ENCODE assay signal across 8 cellular contexts in the genomic region with DNA sequence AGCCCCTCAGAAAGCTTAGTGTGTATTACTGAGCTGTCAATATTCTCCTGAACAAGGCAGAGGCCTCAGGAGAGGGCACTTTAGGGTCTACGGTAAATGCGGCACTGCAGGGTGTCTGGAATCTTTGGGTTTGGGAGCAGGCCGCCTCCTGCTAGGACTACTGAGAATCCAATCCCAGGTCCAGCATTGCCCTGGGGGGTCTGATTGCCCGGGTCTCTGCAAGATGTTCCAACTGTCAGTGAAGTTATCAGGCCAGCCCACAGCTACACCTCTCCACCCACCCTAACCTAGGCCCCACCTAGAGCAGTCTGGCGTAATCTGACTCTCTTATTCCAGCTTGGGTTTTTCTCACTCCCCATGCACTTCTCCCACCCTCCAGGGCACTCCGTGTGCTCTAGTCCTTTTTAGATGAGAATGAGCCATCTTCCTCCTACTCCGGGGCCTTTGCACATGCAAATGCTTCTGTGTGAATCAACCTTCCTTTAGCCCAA. TPM values are rescaled to one million over a fixed set of nuclear protein-coding genes. Genes with fewer than 3 reads are reported as not detected.
DNase-seq lines count a peak whose midpoint lies in the region; ATAC-seq and TF ChIP-seq lines count a peak whose summit lies in the region.
"Had no signal": no experiment of that assay in that cellular context is flagged by ENCODE, and none has a peak within 500 bp of the region (broad histone marks: within the 10 kb centered on the region; RNA-seq: fewer than 3 reads in every experiment).

No MANE protein-coding gene starts in this region.

- H3K27ac ChIP-seq in HEK293 (ENCODE audit: extremely low read depth, low read depth, low read length) (peak overlapping the region; percentile 0; the same call in 1 of the 2 replicates), brain microvascular endothelial cell (no peak overlapping the region)

- in situ Hi-C loops in brain microvascular endothelial cell (cut with HindIII; ENCODE audit: low pct_ligation_motif_present, low sequenced_read_pairs) = no loop called here

- no peak for ATAC-seq in GM19455 (IDR thresholded peaks at IDR 0.05; ENCODE audit: unreplicated experiment)
- ATAC-seq in HG02973 (IDR thresholded peaks at IDR 0.05; ENCODE audit: unreplicated experiment) = no peak

- H3K36me3 ChIP-seq in HEK293 (ENCODE audit: control insufficient read depth in 2 of 2, insufficient read depth in 1 of 2, low read length in 2 of 2) = no peaks in the 10 kb centered on the region
- H3K36me3 ChIP-seq in brain microvascular endothelial cell (replicated peaks) = no peaks in the 10 kb centered on the region

- H3K4me1 ChIP-seq in HEK293 (ENCODE audit: control insufficient read depth, insufficient read depth, low read length) = peaks cover 3% of the 10 kb centered on the region; the same call in 1 of the 2 replicates

- CTCF ChIA-PET in HEK293 (lab: Yijun Ruan, JAX) = interaction anchor here (1.4 to 2.5 kb wide), 2 partner anchors 20 to 27 kb away, joined by 6 to 10 read pairs; no protein-coding TSS in a partner anchor
- CTCF ChIA-PET in activated CD4-positive, alpha-beta memory T cell treated with anti-CD3 and anti-CD28 coated beads, Interleukin-2, amount 10 ng/mL, durations not matched to agents 7 days and 5 days (lab: Charles Lee) = interaction anchor here (1.5 to 3.2 kb wide), 2 partner anchors 13 to 19 kb away, joined by 5 to 46 read pairs; no protein-coding TSS in a partner anchor

- TF ChIP-seq CTCF in HEK293 (tag by site-specific recombination; IDR thresholded peaks at IDR 0.05) (no peak), brain microvascular endothelial cell (IDR thresholded peaks at IDR 0.05; ENCODE audit: low read depth, low read length, missing control alignments) (no peak)

- H3K36me3 Mint-ChIP-seq in activated CD4-positive, alpha-beta memory T cell treated with anti-CD3 and anti-CD28 coated beads, Interleukin-2, amount 10 ng/mL, durations not matched to agents 7 days and 5 days (ENCODE audit: low read depth) = peaks cover 32% of the 10 kb centered on the region
- H3K36me3 Mint-ChIP-seq in stimulated activated naive CD8-positive, alpha-beta T cell treated with anti-CD3 and anti-CD28 coated beads, Interleukin-15, Interleukin-2, amounts not matched to agents 100 ng/mL and 50 ng/mL, for 24 hours (ENCODE audit: low read depth) = peaks cover 24% of the 10 kb centered on the region

- H3K9me3 ChIP-seq in HEK293 (ENCODE audit: control insufficient read depth, insufficient read depth, low read depth, low read length) = no peaks in the 10 kb centered on the region

- peaks cover 9% of the 10 kb centered on the region for H3K9me3 Mint-ChIP-seq in activated CD4-positive, alpha-beta memory T cell treated with anti-CD3 and anti-CD28 coated beads, Interleukin-2, amount 10 ng/mL, durations not matched to agents 7 days and 5 days
- peaks cover 13% of the 10 kb centered on the region for H3K9me3 Mint-ChIP-seq in stimulated activated naive CD8-positive, alpha-beta T cell treated with anti-CD3 and anti-CD28 coated beads, Interleukin-15, Interleukin-2, amounts not matched to agents 100 ng/mL and 50 ng/mL, for 24 hours

- H3K27ac Mint-ChIP-seq in activated CD4-positive, alpha-beta memory T cell treated with anti-CD3 and anti-CD28 coated beads, Interleukin-2, amount 10 ng/mL, durations not matched to agents 7 days and 5 days = peak overlapping the region; percentile 59
- H3K27ac Mint-ChIP-seq in stimulated activated naive CD8-positive, alpha-beta T cell treated with anti-CD3 and anti-CD28 coated beads, Interleukin-15, Interleukin-2, amounts not matched to agents 100 ng/mL and 50 ng/mL, for 24 hours = peak overlapping the region; percentile 98

- H3K4me1 Mint-ChIP-seq in activated CD4-positive, alpha-beta memory T cell treated with anti-CD3 and anti-CD28 coated beads, Interleukin-2, amount 10 ng/mL, durations not matched to agents 7 days and 5 days = peaks cover 43% of the 10 kb centered on the region
- peaks cover 79% of the 10 kb centered on the region for H3K4me1 Mint-ChIP-seq in stimulated activated naive CD8-positive, alpha-beta T cell treated with anti-CD3 and anti-CD28 coated beads, Interleukin-15, Interleukin-2, amounts not matched to agents 100 ng/mL and 50 ng/mL, for 24 hours (ENCODE audit: low read depth)

- H3K4me3 ChIP-seq in HEK293 (ENCODE audit: low read depth, low read length) (no peak overlapping the region), brain microvascular endothelial cell (ENCODE audit: low read depth, low read length) (no peak overlapping the region)

- no peaks in the 10 kb centered on the region for H3K27me3 ChIP-seq in brain microvascular endothelial cell (replicated peaks)

- no peak overlapping the region for H3K4me3 Mint-ChIP-seq in activated CD4-positive, alpha-beta memory T cell treated with anti-CD3 and anti-CD28 coated beads, Interleukin-2, amount 10 ng/mL, durations not matched to agents 7 days and 5 days
- H3K4me3 Mint-ChIP-seq in stimulated activated naive CD8-positive, alpha-beta T cell treated with anti-CD3 and anti-CD28 coated beads, Interleukin-15, Interleukin-2, amounts not matched to agents 100 ng/mL and 50 ng/mL, for 24 hours = peak overlapping the region; percentile 3

- DNase-seq in activated CD4-positive, alpha-beta memory T cell treated with anti-CD3 and anti-CD28 coated beads, Interleukin-2, amount 10 ng/mL, durations not matched to agents 7 days and 5 days = no peak
- DNase-seq in iPS-NIHi11 (ENCODE audit: low spot score) (peak; percentile 62), brain microvascular endothelial cell (no peak)
- DNase-seq: NCI-H748 treated with DMSO at 0.1 percent for 48 hours had no signal

- POLR2A ChIA-PET in HEK293 (lab: Yijun Ruan, JAX) = interaction anchor here (1.8 kb wide), 1 partner anchor 19 kb away, joined by 4 read pairs; no protein-coding TSS in a partner anchor
- POLR2A ChIA-PET in activated CD4-positive, alpha-beta memory T cell treated with anti-CD3 and anti-CD28 coated beads, Interleukin-2, amount 10 ng/mL, durations not matched to agents 7 days and 5 days (lab: Charles Lee) = interaction anchor here (2.8 to 12.6 kb wide), 4 partner anchors 10 to 112 kb away, joined by 22 to 314 read pairs (median 140); no protein-coding TSS in a partner anchor

- no peaks in the 10 kb centered on the region for H3K27me3 Mint-ChIP-seq in activated CD4-positive, alpha-beta memory T cell treated with anti-CD3 and anti-CD28 coated beads, Interleukin-2, amount 10 ng/mL, durations not matched to agents 7 days and 5 days
- no peaks in the 10 kb centered on the region for H3K27me3 Mint-ChIP-seq in stimulated activated naive CD8-positive, alpha-beta T cell treated with anti-CD3 and anti-CD28 coated beads, Interleukin-15, Interleukin-2, amounts not matched to agents 100 ng/mL and 50 ng/mL, for 24 hours

TF ChIP-seq in HEK293, 187 proteins besides CTCF, POLR2A, EP300 and RAD21 (continues in another document):
- peak; percentile 34; the same call in 1 of the 2 replicates for TF ChIP-seq GLIS2 (tag by site-specific recombination; IDR thresholded peaks at IDR 0.05)
- peak; percentile 27; the same call in 1 of the 2 replicates for TF ChIP-seq KLF1 (tag by site-specific recombination; IDR thresholded peaks at IDR 0.05)
- TF ChIP-seq ZFP69B (tag by site-specific recombination; IDR thresholded peaks at IDR 0.05) = no peak
- TF ChIP-seq SCRT2 (tag by site-specific recombination; IDR thresholded peaks at IDR 0.05) = no peak
- peak; percentile 49 for TF ChIP-seq ZFHX2 (tag by site-specific recombination; conservative IDR thresholded peaks at IDR 0.05)
- 0 out of 2 replicates have a peak, but pooled peaks have one; percentile 22 for TF ChIP-seq ZBTB48 (tag by site-specific recombination; IDR thresholded peaks at IDR 0.05)
- TF ChIP-seq, protein P1, sequence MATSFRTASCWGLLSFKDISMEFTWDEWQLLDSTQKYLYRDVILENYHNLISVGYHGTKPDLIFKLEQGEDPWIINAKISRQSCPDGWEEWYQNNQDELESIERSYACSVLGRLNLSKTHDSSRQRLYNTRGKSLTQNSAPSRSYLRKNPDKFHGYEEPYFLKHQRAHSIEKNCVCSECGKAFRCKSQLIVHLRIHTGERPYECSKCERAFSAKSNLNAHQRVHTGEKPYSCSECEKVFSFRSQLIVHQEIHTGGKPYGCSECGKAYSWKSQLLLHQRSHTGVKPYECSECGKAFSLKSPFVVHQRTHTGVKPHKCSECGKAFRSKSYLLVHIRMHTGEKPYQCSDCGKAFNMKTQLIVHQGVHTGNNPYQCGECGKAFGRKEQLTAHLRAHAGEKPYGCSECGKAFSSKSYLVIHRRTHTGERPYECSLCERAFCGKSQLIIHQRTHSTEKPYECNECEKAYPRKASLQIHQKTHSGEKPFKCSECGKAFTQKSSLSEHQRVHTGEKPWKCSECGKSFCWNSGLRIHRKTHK (tag by site-specific recombination; IDR thresholded peaks at IDR 0.05) = no peak
- TF ChIP-seq ZNF776 (tag by site-specific recombination; IDR thresholded peaks at IDR 0.05; ENCODE audit: borderline replicate concordance) = no peak
- TF ChIP-seq ZBTB20 (tag by site-specific recombination; IDR thresholded peaks at IDR 0.05) = peak; percentile 47; the same call in 1 of the 2 replicates
- peak; percentile 33; the same call in 1 of the 2 replicates for TF ChIP-seq EGR2 (tag by site-specific recombination; IDR thresholded peaks at IDR 0.05; ENCODE audit: low read depth)
- peak; percentile 63 for TF ChIP-seq ZIC2 (tag by site-specific recombination; IDR thresholded peaks at IDR 0.05)

RNA-seq across cellular contexts. Expression of a gene that starts 4.4 kb away (rescaled TPM):
- total RNA-seq in activated CD4-positive, alpha-beta memory T cell treated with anti-CD3 and anti-CD28 coated beads, Interleukin-2, amount 10 ng/mL, durations not matched to agents 7 days and 5 days = 100 to 1,000 TPM in 1 of 2 experiments, 10 to 100 TPM in 1; 96.1 to 103 TPM
